Comparison of ENCODE assay signal across 8 cellular contexts in genomic region chr9:95875305-95876137, GRCh38. TPM values are rescaled to one million over a fixed set of nuclear protein-coding genes. Genes with fewer than 3 reads are reported as not detected.
DNase-seq lines count a peak whose midpoint lies in the region; ATAC-seq and TF ChIP-seq lines count a peak whose summit lies in the region.

ERCC6L2 (plus strand) TSS chr9:95875691; CDS start chr9:95876039, 348 bp downstream.

- H3K9me3 ChIP-seq in Peyer's patch (no peaks in the 10 kb centered on the region), esophagus (ENCODE audit: control insufficient read depth in 2 of 2, insufficient read depth in 1 of 2, low read depth in 1 of 2, low read length in 1 of 2) (no peaks in the 10 kb centered on the region)

- no peaks in the 10 kb centered on the region for H3K27me3 ChIP-seq in GM23338 (ENCODE audit: insufficient read depth)
- no peaks in the 10 kb centered on the region for H3K27me3 ChIP-seq in KMS-11 (ENCODE audit: insufficient read depth, low read depth)
- H3K27me3 ChIP-seq in Peyer's patch = no peaks in the 10 kb centered on the region
- H3K27me3 ChIP-seq in esophagus (ENCODE audit: control insufficient read depth in 1 of 2, insufficient read depth in 2 of 2, low read length in 2 of 2) = no peaks in the 10 kb centered on the region

- ATAC-seq in GM23338 = peak; percentile 93
- ATAC-seq in naive B cell (ENCODE audit: low read depth in 2 of 2) = peak; percentile 84 to 86
- ATAC-seq in stimulated activated effector memory CD8-positive, alpha-beta T cell treated with anti-CD3 and anti-CD28 coated beads, Interleukin-12 subunit alpha, Interleukin-12 subunit beta, amount 100 ng/mL, for 72 hours = peak; percentile 94

- H3K9me2 ChIP-seq in GM23338 (ENCODE audit: insufficient read depth) = no peaks in the 10 kb centered on the region

- H4K20me1 ChIP-seq in GM23338 (replicated peaks; ENCODE audit: insufficient read depth) = no peaks in the 10 kb centered on the region; the same call in 1 of the 2 replicates
- no peaks in the 10 kb centered on the region for H4K20me1 ChIP-seq in KMS-11 (ENCODE audit: insufficient read depth)

- no peak within 1 kb of the TSS for H3K9ac ChIP-seq in KMS-11

- 0% methylated on average over 74 of the region's 74 CpGs for WGBS in esophagus, 2 donors

- peak within 1 kb of the TSS; percentile 99 for H3K27ac Mint-ChIP-seq in GM23338
- H3K27ac Mint-ChIP-seq in activated T-cell treated with anti-CD3 and anti-CD28 coated beads, Interleukin-2, amount 50 U/mL, for 24 hours = no peak within 1 kb of the TSS
- H3K27ac Mint-ChIP-seq in naive B cell = peak within 1 kb of the TSS in 1 of 6 donors; percentile 99
- no peak within 1 kb of the TSS for H3K27ac Mint-ChIP-seq in stimulated activated effector memory CD8-positive, alpha-beta T cell treated with anti-CD3 and anti-CD28 coated beads, Interleukin-12 subunit alpha, Interleukin-12 subunit beta, amount 100 ng/mL, for 72 hours

- no peak within 1 kb of the TSS for H3K4me3 Mint-ChIP-seq in GM23338
- H3K4me3 Mint-ChIP-seq in activated T-cell treated with anti-CD3 and anti-CD28 coated beads, Interleukin-2, amount 50 U/mL, for 24 hours = no peak within 1 kb of the TSS
- H3K4me3 Mint-ChIP-seq in naive B cell = no peak within 1 kb of the TSS
- no peak within 1 kb of the TSS for H3K4me3 Mint-ChIP-seq in stimulated activated effector memory CD8-positive, alpha-beta T cell treated with anti-CD3 and anti-CD28 coated beads, Interleukin-12 subunit alpha, Interleukin-12 subunit beta, amount 100 ng/mL, for 72 hours

- H3K4me1 ChIP-seq in GM23338 (ENCODE audit: insufficient read depth) (0 out of 2 replicates have a peak, but pooled peaks cover 9% of the 10 kb centered on the region), KMS-11 (ENCODE audit: low read depth, poor library complexity, severe bottlenecking) (peaks cover 11% of the 10 kb centered on the region), Peyer's patch (peaks cover 0 to 10% (median 0%) of the 10 kb centered on the region in 4 donors), esophagus (ENCODE audit: control insufficient read depth in 2 of 2, insufficient read depth in 2 of 2, low read length in 1 of 2) (peaks cover 0 to 2% of the 10 kb centered on the region in 2 donors)

- H3K36me3 ChIP-seq in GM23338 (ENCODE audit: insufficient read depth) (no peaks in the 10 kb centered on the region), KMS-11 (ENCODE audit: insufficient read depth) (no peaks in the 10 kb centered on the region), Peyer's patch (no peaks in the 10 kb centered on the region), esophagus (ENCODE audit: control insufficient read depth in 2 of 2, insufficient read depth in 2 of 2, low read length in 1 of 2) (no peaks in the 10 kb centered on the region)

- peaks cover 19% of the 10 kb centered on the region for H3K79me2 ChIP-seq in GM23338 (replicated peaks; ENCODE audit: insufficient read depth)
- H3K79me2 ChIP-seq in KMS-11 (ENCODE audit: insufficient read depth, low read depth) = peaks cover 27% of the 10 kb centered on the region

- H3K9me3 Mint-ChIP-seq in GM23338 (no peaks in the 10 kb centered on the region), naive B cell (peaks cover 0 to 2% (median 0%) of the 10 kb centered on the region in 7 donors)
- H3K9me3 Mint-ChIP-seq in activated T-cell treated with anti-CD3 and anti-CD28 coated beads, Interleukin-2, amount 50 U/mL, for 24 hours = peaks cover 7% of the 10 kb centered on the region
- no peaks in the 10 kb centered on the region for H3K9me3 Mint-ChIP-seq in stimulated activated effector memory CD8-positive, alpha-beta T cell treated with anti-CD3 and anti-CD28 coated beads, Interleukin-12 subunit alpha, Interleukin-12 subunit beta, amount 100 ng/mL, for 72 hours

- DNase-seq in Daoy (ENCODE audit: low read depth) (peak; percentile 99), GM23338 (ENCODE audit: low spot score) (peak; percentile 100), Peyer's patch (peak; percentile 94 to 97 (median 97)), naive B cell (peak; percentile 91)
- DNase-seq in activated T-cell treated with anti-CD3 and anti-CD28 coated beads, Interleukin-2, amount 50 U/mL, for 24 hours = peak; percentile 96
- peak; percentile 85 to 96 for DNase-seq in stimulated activated effector memory CD8-positive, alpha-beta T cell treated with anti-CD3 and anti-CD28 coated beads, Interleukin-12 subunit alpha, Interleukin-12 subunit beta, amount 100 ng/mL, for 72 hours (ENCODE audit: low spot score in 2 of 2)

- peak within 1 kb of the TSS; percentile 97 for H3K27ac ChIP-seq in GM23338 (ENCODE audit: low read depth)
- H3K27ac ChIP-seq in KMS-11 = no peak within 1 kb of the TSS
- no peak within 1 kb of the TSS for H3K27ac ChIP-seq in Peyer's patch
- peak within 1 kb of the TSS; percentile 99 to 100 for H3K27ac ChIP-seq in esophagus (ENCODE audit: low read depth in 2 of 2, low read length in 1 of 2)

- TF ChIP-seq CTCF in GM23338 (conservative IDR thresholded peaks at IDR 0.05; ENCODE audit: low read depth in 2 of 2) (no peak), KMS-11 (conservative IDR thresholded peaks at IDR 0.05; ENCODE audit: low read depth, low read length) (no peak), Peyer's patch (IDR thresholded peaks at IDR 0.05) (peak in 3 of 6 experiments; percentile 23 to 40 (median 33))

- peaks cover 15% of the 10 kb centered on the region; the same call in 2 of the 3 replicates for H3K4me1 Mint-ChIP-seq in GM23338
- peaks cover 34% of the 10 kb centered on the region for H3K4me1 Mint-ChIP-seq in activated T-cell treated with anti-CD3 and anti-CD28 coated beads, Interleukin-2, amount 50 U/mL, for 24 hours (ENCODE audit: low read depth)
- peaks cover 13 to 27% (median 15%) of the 10 kb centered on the region in 3 donors for H3K4me1 Mint-ChIP-seq in naive B cell
- peaks cover 9% of the 10 kb centered on the region for H3K4me1 Mint-ChIP-seq in stimulated activated effector memory CD8-positive, alpha-beta T cell treated with anti-CD3 and anti-CD28 coated beads, Interleukin-12 subunit alpha, Interleukin-12 subunit beta, amount 100 ng/mL, for 72 hours

- peak; percentile 57 to 82 for TF ChIP-seq POLR2A in Peyer's patch (IDR thresholded peaks at IDR 0.05)

- peaks cover 7% of the 10 kb centered on the region for H3K27me3 Mint-ChIP-seq in GM23338 (ENCODE audit: insufficient read depth, low read depth, poor library complexity)
- H3K27me3 Mint-ChIP-seq in activated T-cell treated with anti-CD3 and anti-CD28 coated beads, Interleukin-2, amount 50 U/mL, for 24 hours = no peaks in the 10 kb centered on the region
- H3K27me3 Mint-ChIP-seq in naive B cell = no peaks in the 10 kb centered on the region

- peaks cover 8% of the 10 kb centered on the region; the same call in 1 of the 3 replicates for H3K36me3 Mint-ChIP-seq in GM23338 (ENCODE audit: low read depth)
- peaks cover 32% of the 10 kb centered on the region for H3K36me3 Mint-ChIP-seq in activated T-cell treated with anti-CD3 and anti-CD28 coated beads, Interleukin-2, amount 50 U/mL, for 24 hours (ENCODE audit: low read depth)
- peaks cover 0 to 11% of the 10 kb centered on the region in 2 donors for H3K36me3 Mint-ChIP-seq in naive B cell
- H3K36me3 Mint-ChIP-seq in stimulated activated effector memory CD8-positive, alpha-beta T cell treated with anti-CD3 and anti-CD28 coated beads, Interleukin-12 subunit alpha, Interleukin-12 subunit beta, amount 100 ng/mL, for 72 hours = peaks cover 49% of the 10 kb centered on the region

- peak within 1 kb of the TSS; percentile 92 for H3K4me2 ChIP-seq in GM23338
- H3K4me2 ChIP-seq in KMS-11 = peak within 1 kb of the TSS; percentile 84; the same call in 1 of the 2 replicates

- H3F3A ChIP-seq in GM23338 (replicated peaks; ENCODE audit: low read depth) = no peaks in the 10 kb centered on the region

- H3K4me3 ChIP-seq in GM23338 (no peak within 1 kb of the TSS), KMS-11 (IDR thresholded peaks at IDR 0.05; ENCODE audit: insufficient read depth, low read depth, low read length) (no peak within 1 kb of the TSS), Peyer's patch (peak within 1 kb of the TSS in 1 of 4 donors; percentile 85), esophagus (ENCODE audit: low read depth in 1 of 2, low read length in 2 of 2) (peak within 1 kb of the TSS in 1 of 2 donors; percentile 92)

- H2AFZ ChIP-seq in GM23338 (peak within 1 kb of the TSS; percentile 72; the same call in 1 of the 2 replicates), KMS-11 (ENCODE audit: low read depth) (no peak within 1 kb of the TSS; the same call in 1 of the 2 replicates)

TF ChIP-seq in GM23338, 12 proteins besides CTCF, POLR2A, EP300 and RAD21 (continues in another document):
- TF ChIP-seq ZNF331 (CRISPR knock-in tag; IDR thresholded peaks at IDR 0.05; ENCODE audit: low read depth) (no peak), ZNF114 (CRISPR knock-in tag; IDR thresholded peaks at IDR 0.05) (no peak)

RNA-seq across cellular contexts. Expression of gene ERCC6L2, which starts in this region (rescaled TPM):
- total RNA-seq in Daoy (2014; rRNA removed; shearing (Covaris generic)) = 43.0 and 51.1 TPM in 2 replicates
- total RNA-seq in GM23338 (2014; rRNA removed; shearing (Covaris generic)) = 69.5 and 80.6 TPM in 2 replicates
- 31.4 and 33.5 TPM in 2 replicates for polyA plus RNA-seq in GM23338 (2016; fragmentation: Nextera tagmentation; extraction: Ambion mirVana)
- 100 to 1,000 TPM in 2 of 4 donors, 10 to 100 TPM in 2; 62.4 to 199 (median 101) TPM for total RNA-seq in Peyer's patch
- polyA plus RNA-seq in esophagus = 1 to 10 TPM; 3.0 to 6.2 TPM
- 10 to 100 TPM; 19.5 to 40.7 (median 26.8) TPM for polyA plus RNA-seq in naive B cell (ENCODE audit: low read depth in 6 of 6)

Comparison
In these comparisons a context has a peak if more than half of its experiments do, and no peak if none do; other contexts are left out.
1. H3K27ac ChIP-seq: peak in GM23338 (single experiment) and esophagus (2 of 2); none in KMS-11 (single experiment) and Peyer's patch (0 of 4).
2. Peak in every context shown above with its lines, with median percentiles within 50 percentile points of each other: DNase-seq and ATAC-seq.